22 cellular contexts compared by ENCODE assay signal in the genomic region with DNA sequence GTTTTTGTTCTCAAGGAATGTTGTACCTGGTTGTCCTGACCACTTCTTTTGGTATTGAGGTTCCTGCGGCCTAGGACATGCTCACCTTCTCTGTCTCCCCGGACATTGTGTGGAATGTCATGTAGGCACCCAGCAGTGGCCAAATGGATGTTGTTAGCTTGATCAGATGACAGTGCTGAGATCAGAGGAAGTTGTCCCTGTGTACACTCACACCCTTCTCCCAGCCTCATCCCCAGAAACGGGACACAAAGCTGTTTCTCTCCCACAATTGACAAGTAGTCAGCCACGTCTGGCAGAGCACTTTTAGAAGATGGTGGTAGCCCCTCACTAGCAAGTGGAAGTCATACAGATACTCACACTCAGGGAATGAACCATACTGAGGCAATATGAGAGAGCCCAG. TPM values are rescaled to one million over a fixed set of nuclear protein-coding genes. Genes with fewer than 3 reads are reported as not detected.
DNase-seq lines count a peak whose midpoint lies in the region; ATAC-seq and TF ChIP-seq lines count a peak whose summit lies in the region.
"Had no signal": no experiment of that assay in that cellular context is flagged by ENCODE, and none has a peak within 500 bp of the region (broad histone marks: within the 10 kb centered on the region; RNA-seq: fewer than 3 reads in every experiment).

No MANE protein-coding gene starts in this region.

- H3K36me3 ChIP-seq in IMR-90 (ENCODE audit: control insufficient read depth, insufficient read depth, low read length), result no peaks in the 10 kb centered on the region
- H3K36me3 ChIP-seq in GM23248 (ENCODE audit: low read depth), result no peaks in the 10 kb centered on the region
- H3K36me3 ChIP-seq: SJCRH30 had no signal

- in situ Hi-C loops in IMR-90 (cut with MboI; ENCODE audit: low sequenced_read_pairs) (no loop called here), GM23248 (cut with MboI) (no loop called here)

- no peak overlapping the region for H3K18ac ChIP-seq in IMR-90 (ENCODE audit: low read depth, low read length)

- no peak overlapping the region for H4K91ac ChIP-seq in IMR-90 (ENCODE audit: insufficient read depth, low read depth, low read length)

- no peak overlapping the region for H3K14ac ChIP-seq in IMR-90 (replicated peaks; ENCODE audit: low read depth, low read length)

- H3K4me3 ChIP-seq in IMR-90 (ENCODE audit: insufficient read depth, low read depth, low read length) (no peak overlapping the region), GM23248 (no peak overlapping the region)
- H3K4me3 ChIP-seq: SJCRH30 had no signal

- no peak overlapping the region for H3K4me3 Mint-ChIP-seq in T-cell
- H3K4me3 Mint-ChIP-seq: B cell, CD14-positive monocyte had no signal

- no peak overlapping the region for H4K5ac ChIP-seq in IMR-90 (ENCODE audit: low read depth, low read length)

- H3K27me3 ChIP-seq in IMR-90 (ENCODE audit: control insufficient read depth, insufficient read depth, low read length), result peaks cover 35% of the 10 kb centered on the region
- H3K27me3 ChIP-seq in GM23248 (replicated peaks; ENCODE audit: insufficient read depth), result peaks cover 31% of the 10 kb centered on the region

- H2BK5ac ChIP-seq in IMR-90 (ENCODE audit: low read depth, low read length, poor library complexity, severe bottlenecking), result no peak overlapping the region

- no peak overlapping the region for H3K4ac ChIP-seq in IMR-90 (ENCODE audit: low read depth, low read length)

- CTCF ChIA-PET in IMR-90 (lab: Yijun Ruan, JAX) (interaction anchor here (0.8 to 1.1 kb wide), 2 partner anchors 9 to 35 kb away, joined by 3 read pairs; no protein-coding TSS in a partner anchor), T-cell (lab: Charles Lee) (interaction anchor here in 1 of 2 donors (0.6 kb wide), 1 partner anchor 84 kb away, joined by 3 read pairs; no protein-coding TSS in a partner anchor)

- H3K9me3 ChIP-seq in IMR-90 (ENCODE audit: control insufficient read depth, insufficient read depth, low read length), result no peaks in the 10 kb centered on the region
- H3K9me3 ChIP-seq in GM23248 (ENCODE audit: low read depth), result no peaks in the 10 kb centered on the region
- H3K9me3 ChIP-seq: SJCRH30 had no signal

- H3K9me2 ChIP-seq in GM23248 (ENCODE audit: insufficient read depth), result no peaks in the 10 kb centered on the region

- no peak overlapping the region for H4K8ac ChIP-seq in IMR-90 (ENCODE audit: low read depth in 2 of 2, low read length in 2 of 2)

- H2AK5ac ChIP-seq in IMR-90 (ENCODE audit: low read depth, low read length), result no peak overlapping the region

- no peak for DNase-seq in IMR-90
- DNase-seq in midbrain (lab: John Stamatoyannopoulos, UW), result peak; percentile 35
- DNase-seq in superior temporal gyrus (ENCODE audit: extremely low spot score), result peak; percentile 75
- DNase-seq in activated CD8-positive, alpha-beta memory T cell treated with anti-CD3 and anti-CD28 coated beads for 24 hours, result no peak
- DNase-seq in T-cell, result no peak
- DNase-seq in GM23248, result no peak
- DNase-seq: DMS53, EL, GF-D8, NCI-H1092, NCI-H1436 treated with DMSO at 0.1 percent for 48 hours, NCI-H1930, NCI-H226, NCI-H510A treated with DMSO at 0.1 percent for 48 hours, NCI-H774, OCI-M1, SJCRH30 had no signal

- dilution Hi-C loops in IMR-90 (cut with HindIII; ENCODE audit: low sequenced_read_pairs, unreplicated experiment), result no loop called here

- H2AFZ ChIP-seq in IMR-90 (replicated peaks; ENCODE audit: low read length, poor library complexity), result no peak overlapping the region
- H2AFZ ChIP-seq in GM23248, result no peak overlapping the region

- no peaks in the 10 kb centered on the region for H3K79me1 ChIP-seq in IMR-90 (ENCODE audit: low read depth in 1 of 2, low read length in 2 of 2)

- H3K4me1 Mint-ChIP-seq in T-cell, result peaks cover 0 to 8% (median 7%) of the 10 kb centered on the region in 3 donors

- POLR2A ChIA-PET in IMR-90 (lab: Charles Lee; ENCODE audit: unreplicated experiment), result no interaction called here
- POLR2A ChIA-PET in T-cell (lab: Charles Lee), result interaction anchor here in 1 of 2 donors (0.6 kb wide), 1 partner anchor 47 kb away, joined by 4 read pairs; no protein-coding TSS in a partner anchor

- ATAC-seq in IMR-90 (ENCODE audit: low read depth), result no peak
- ATAC-seq in GM18909 (IDR thresholded peaks at IDR 0.05; ENCODE audit: poor library complexity, unreplicated experiment), result no peak
- ATAC-seq in T-cell (replicated peaks in 1 of 4), result no peak

- H3K9ac ChIP-seq in IMR-90 (ENCODE audit: low read depth, low read length), result no peak overlapping the region
- no peak overlapping the region for H3K9ac ChIP-seq in GM23248

- H4K20me1 ChIP-seq in IMR-90 (ENCODE audit: insufficient read depth, low read length), result no peaks in the 10 kb centered on the region
- H4K20me1 ChIP-seq in GM23248 (ENCODE audit: insufficient read depth), result no peaks in the 10 kb centered on the region

- H3K9me1 ChIP-seq in IMR-90 (ENCODE audit: insufficient read depth, low read length), result 0 out of 2 replicates have a peak, but pooled peaks cover 3% of the 10 kb centered on the region

- H3K79me2 ChIP-seq in GM23248 (ENCODE audit: insufficient read depth), result no peaks in the 10 kb centered on the region

- peak overlapping the region; percentile 25 for H2AK9ac ChIP-seq in IMR-90 (replicated peaks; ENCODE audit: low read depth, low read length, poor library complexity)

- no peaks in the 10 kb centered on the region for H3K9me3 Mint-ChIP-seq in T-cell

- H3K36me3 Mint-ChIP-seq in T-cell, result no peaks in the 10 kb centered on the region

- H3F3A ChIP-seq in GM23248 (ENCODE audit: insufficient read depth), result no peaks in the 10 kb centered on the region

- no peak for TF ChIP-seq RAD21 in IMR-90 (IDR thresholded peaks at IDR 0.05; ENCODE audit: low read length)

- H2BK20ac ChIP-seq in IMR-90 (ENCODE audit: low read depth, low read length), result no peak overlapping the region

- no peak overlapping the region for H3K56ac ChIP-seq in IMR-90 (ENCODE audit: extremely low read depth, insufficient read depth, low read length)

- TF ChIP-seq CTCF in IMR-90 (conservative IDR thresholded peaks at IDR 0.05; ENCODE audit: low read depth, low read length), result no peak

- H3K27ac ChIP-seq in IMR-90 (ENCODE audit: insufficient read depth, low read length), result no peak overlapping the region
- peak overlapping the region; percentile 97 for H3K27ac ChIP-seq in cingulate gyrus (ENCODE audit: low read depth, low read length)
- no peak overlapping the region for H3K27ac ChIP-seq in GM23248
- H3K27ac ChIP-seq: SJCRH30 had no signal

- no peak overlapping the region for H3K27ac Mint-ChIP-seq in T-cell
- H3K27ac Mint-ChIP-seq: B cell had no signal

- TF ChIP-seq POLR2A in IMR-90 (IDR thresholded peaks at IDR 0.05; ENCODE audit: low read depth, low read length), result no peak

- H2BK120ac ChIP-seq in IMR-90 (ENCODE audit: low read depth, low read length), result no peak overlapping the region

- no peak overlapping the region for H2BK15ac ChIP-seq in IMR-90 (ENCODE audit: low read depth, low read length)

- H3K4me2 ChIP-seq in IMR-90 (ENCODE audit: low read depth, low read length) (no peak overlapping the region), GM23248 (ENCODE audit: unreplicated experiment) (no peak overlapping the region)

- H3K23ac ChIP-seq in IMR-90 (ENCODE audit: low read depth, low read length), result no peak overlapping the region

- H3K27me3 Mint-ChIP-seq in T-cell, result peaks cover 18 to 36% of the 10 kb centered on the region in 2 donors

- no TSS peak for BruUV-seq in IMR-90 (replicated peaks; lab: Mats Ljungman, UMichigan)

- whole genome bisulfite sequencing in IMR-90 (ENCODE audit: extremely low coverage in 2 of 2, insufficient read length in 1 of 2), 2 experiments, result no CpG with 5 or more reads among the region's 4 CpGs
- WGBS in GM23248 (ENCODE audit: low coverage in 1 of 2, low lambda C conversion rate in 2 of 2, missing lambda C conversion rate in 2 of 2), 2 experiments, result 53 to 58% methylated on average over 4 of the region's 4 CpGs

- no peaks in the 10 kb centered on the region; the same call in 1 of the 2 replicates for H3K4me1 ChIP-seq in IMR-90 (ENCODE audit: control insufficient read depth, insufficient read depth, low read length)
- H3K4me1 ChIP-seq in GM23248 (ENCODE audit: insufficient read depth), result no peaks in the 10 kb centered on the region
- H3K4me1 ChIP-seq: SJCRH30 had no signal

- intact Hi-C loops in IMR-90 (cut with micrococcal nuclease), result no loop called here

TF ChIP-seq in IMR-90, 13 proteins besides CTCF, POLR2A, EP300 and RAD21 (continues in another document):
- no peak for TF ChIP-seq CEBPB (IDR thresholded peaks at IDR 0.05; ENCODE audit: low read depth, low read length)
- no peak for TF ChIP-seq NFE2L2 (IDR thresholded peaks at IDR 0.05; ENCODE audit: low read depth, low read length)
- no peak for TF ChIP-seq RCOR1 (IDR thresholded peaks at IDR 0.05; ENCODE audit: insufficient replicate concordance, low read length)
- no peak for TF ChIP-seq FOS (IDR thresholded peaks at IDR 0.05; ENCODE audit: low read depth, low read length)
- TF ChIP-seq MAZ (IDR thresholded peaks at IDR 0.05; ENCODE audit: borderline replicate concordance, low read depth, low read length), result no peak
- TF ChIP-seq, protein P1, sequence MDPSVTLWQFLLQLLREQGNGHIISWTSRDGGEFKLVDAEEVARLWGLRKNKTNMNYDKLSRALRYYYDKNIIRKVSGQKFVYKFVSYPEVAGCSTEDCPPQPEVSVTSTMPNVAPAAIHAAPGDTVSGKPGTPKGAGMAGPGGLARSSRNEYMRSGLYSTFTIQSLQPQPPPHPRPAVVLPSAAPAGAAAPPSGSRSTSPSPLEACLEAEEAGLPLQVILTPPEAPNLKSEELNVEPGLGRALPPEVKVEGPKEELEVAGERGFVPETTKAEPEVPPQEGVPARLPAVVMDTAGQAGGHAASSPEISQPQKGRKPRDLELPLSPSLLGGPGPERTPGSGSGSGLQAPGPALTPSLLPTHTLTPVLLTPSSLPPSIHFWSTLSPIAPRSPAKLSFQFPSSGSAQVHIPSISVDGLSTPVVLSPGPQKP (IDR thresholded peaks at IDR 0.05; ENCODE audit: borderline replicate concordance, low read depth, low read length), result no peak

RNA-seq across cellular contexts. Expression of a gene that starts 3.0 kb away (rescaled TPM):
- total RNA-seq in IMR-90 (2012; rRNA removed) (under 0.01 TPM in 2 replicates), T-cell (1 to 10 TPM in 1 of 5 donors, under 1 TPM in 4; 0.20 to 1.0 (median 0.58) TPM)
- polyA plus RNA-seq in IMR-90 (2012; rRNA removed) (0.34 and 0.37 TPM in 2 replicates), GM23248 (2016; fragmentation: Nextera tagmentation; extraction: Ambion mirVana) (0.13 TPM in 1 of 2 replicates, not detected in the other)
- polyA plus RNA-seq in IMR-90 (2012; cell fraction: cytosol; rRNA removed), result 0.06 and 0.07 TPM in 2 replicates
- 1.2 and 1.6 TPM in 2 replicates for polyA plus RNA-seq in IMR-90 (2012; cell fraction: nucleus; rRNA removed; ENCODE audit: low replicate concordance)
- under 0.01 TPM in 1 of 2 replicates, not detected in the other for total RNA-seq in GM23248 (2014; rRNA removed; shearing (Covaris generic))
- polyA plus RNA-seq: CD14-positive monocyte had no signal

RNA-seq across cellular contexts. Expression of a gene that starts 47.6 kb away (rescaled TPM):
- total RNA-seq in IMR-90 (2012; rRNA removed) (under 0.01 TPM in 1 of 2 replicates, not detected in the other), T-cell (10 to 100 TPM; 19.0 to 41.7 (median 32.3) TPM)
- polyA plus RNA-seq in IMR-90 (2012; rRNA removed) (0.06 TPM in 1 of 2 replicates, not detected in the other), GM23248 (2016; fragmentation: Nextera tagmentation; extraction: Ambion mirVana) (0.43 and 0.48 TPM in 2 replicates)
- 0.03 and 0.15 TPM in 2 replicates for polyA plus RNA-seq in IMR-90 (2012; cell fraction: cytosol; rRNA removed)
- polyA plus RNA-seq in IMR-90 (2012; cell fraction: nucleus; rRNA removed; ENCODE audit: low replicate concordance), result 0.01 and 0.03 TPM in 2 replicates
- 0.65 and 1.1 TPM in 2 replicates for total RNA-seq in GM23248 (2014; rRNA removed; shearing (Covaris generic))
- total RNA-seq: LHCN-M2, SJCRH30 had no signal

Comparison
In these comparisons a context has a peak if more than half of its experiments do, and no peak if none do; other contexts are left out.
1. DNase-seq: peak in midbrain (single experiment) and superior temporal gyrus (single experiment); none in IMR-90 (single experiment), activated CD8-positive, alpha-beta memory T cell treated with anti-CD3 and anti-CD28 coated beads for 24 hours (single experiment), T-cell (0 of 34) and GM23248 (single experiment).